Comparison of ENCODE assay signal across 9 cellular contexts in the genomic region with DNA sequence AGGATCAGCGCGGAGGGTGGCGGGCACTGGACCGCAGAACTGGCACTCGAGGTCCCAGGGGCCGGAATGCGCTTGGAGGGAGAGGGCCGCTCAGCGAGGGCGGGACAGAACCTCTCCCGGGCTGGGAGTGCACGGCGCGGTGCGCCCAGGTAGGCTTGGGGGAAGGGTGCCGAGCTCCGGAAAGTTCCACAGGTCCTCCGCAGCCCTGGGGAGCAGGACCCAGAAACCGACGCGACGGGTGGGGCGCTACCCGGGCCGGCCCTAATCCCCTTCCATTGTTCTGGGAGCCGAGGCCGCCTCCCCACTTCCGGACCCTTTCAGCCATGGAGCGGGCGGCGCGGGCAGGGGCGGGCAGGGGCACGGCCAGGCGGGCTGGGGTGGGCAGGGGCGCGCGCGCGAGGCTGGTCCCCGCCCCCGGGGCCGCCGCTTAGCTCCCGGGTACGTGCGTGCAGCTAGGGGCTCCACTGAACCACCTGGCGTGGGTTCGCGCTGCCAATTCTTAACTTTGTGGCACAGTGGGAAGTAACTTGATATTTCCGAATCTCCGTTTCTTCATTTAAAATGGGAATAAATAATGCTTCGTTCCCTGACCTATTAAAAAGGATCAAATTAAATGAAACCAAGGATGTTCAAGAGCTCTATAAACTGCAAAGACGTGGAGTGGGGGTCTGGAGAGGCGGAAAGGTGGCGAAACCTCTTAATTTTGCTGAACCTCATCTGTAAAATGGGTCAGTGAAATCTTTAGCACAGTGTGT. TPM values are rescaled to one million over a fixed set of nuclear protein-coding genes. Genes with fewer than 3 reads are reported as not detected.
A peak's percentile ranks its signal among the peaks of the same experiment; 100 is the strongest.
DNase-seq lines count a peak whose midpoint lies in the region; ATAC-seq and TF ChIP-seq lines count a peak whose summit lies in the region.
"Had no signal": no experiment of that assay in that cellular context is flagged by ENCODE, and none has a peak within 500 bp of the region (broad histone marks: within the 10 kb centered on the region; RNA-seq: fewer than 3 reads in every experiment).

No MANE protein-coding gene starts in this region.

- H3K4me1 ChIP-seq in ascending aorta: peaks cover 13 to 50% of the 10 kb centered on the region in 2 donors

- H3K9me3 ChIP-seq in ascending aorta: no peaks in the 10 kb centered on the region

- intact Hi-C loops in ascending aorta (cut with DNase I): no loop called here

- ATAC-seq in stimulated activated effector memory CD8-positive, alpha-beta T cell treated with anti-CD3 and anti-CD28 coated beads, Interleukin-12 subunit alpha, Interleukin-12 subunit beta, amount 100 ng/mL, for 72 hours: peak; percentile 36
- ATAC-seq in HG03039 (IDR thresholded peaks at IDR 0.05; ENCODE audit: unreplicated experiment) (no peak), HG03175 (IDR thresholded peaks at IDR 0.05; ENCODE audit: unreplicated experiment) (no peak)

- H3K4me1 Mint-ChIP-seq in stimulated activated effector memory CD8-positive, alpha-beta T cell treated with anti-CD3 and anti-CD28 coated beads, Interleukin-12 subunit alpha, Interleukin-12 subunit beta, amount 100 ng/mL, for 72 hours: peaks cover 15% of the 10 kb centered on the region

- H3K27me3 ChIP-seq in ascending aorta: no peaks in the 10 kb centered on the region

- peak overlapping the region; percentile 60 to 74 for H3K27ac ChIP-seq in ascending aorta

- no peaks in the 10 kb centered on the region for H3K36me3 Mint-ChIP-seq in stimulated activated effector memory CD8-positive, alpha-beta T cell treated with anti-CD3 and anti-CD28 coated beads, Interleukin-12 subunit alpha, Interleukin-12 subunit beta, amount 100 ng/mL, for 72 hours

- no peaks in the 10 kb centered on the region for H3K36me3 ChIP-seq in ascending aorta

- TF ChIP-seq CTCF in ascending aorta (IDR thresholded peaks at IDR 0.05): no peak

- H3K4me3 ChIP-seq in ascending aorta: peak overlapping the region; percentile 52 to 70

- DNase-seq in NCI-H1436 (lab: John Stamatoyannopoulos, UW) (peak; percentile 54), NCI-H1436 treated with DMSO at 0.1 percent for 48 hours (lab: John Stamatoyannopoulos, UW) (no peak), ascending aorta (ENCODE audit: low spot score in 2 of 2) (no peak), iPS-NIHi11 (ENCODE audit: low spot score) (peak; percentile 78), nucleus accumbens (lab: John Stamatoyannopoulos, UW) (no peak)
- DNase-seq in stimulated activated effector memory CD8-positive, alpha-beta T cell treated with anti-CD3 and anti-CD28 coated beads, Interleukin-12 subunit alpha, Interleukin-12 subunit beta, amount 100 ng/mL, for 72 hours (ENCODE audit: low spot score in 2 of 2): no peak
- DNase-seq: head of caudate nucleus had no signal

- no peaks in the 10 kb centered on the region for H3K9me3 Mint-ChIP-seq in stimulated activated effector memory CD8-positive, alpha-beta T cell treated with anti-CD3 and anti-CD28 coated beads, Interleukin-12 subunit alpha, Interleukin-12 subunit beta, amount 100 ng/mL, for 72 hours

- H3K27ac Mint-ChIP-seq in stimulated activated effector memory CD8-positive, alpha-beta T cell treated with anti-CD3 and anti-CD28 coated beads, Interleukin-12 subunit alpha, Interleukin-12 subunit beta, amount 100 ng/mL, for 72 hours: peak overlapping the region; percentile 77

- H3K4me3 Mint-ChIP-seq in stimulated activated effector memory CD8-positive, alpha-beta T cell treated with anti-CD3 and anti-CD28 coated beads, Interleukin-12 subunit alpha, Interleukin-12 subunit beta, amount 100 ng/mL, for 72 hours: peak overlapping the region; percentile 63

RNA-seq across cellular contexts. Expression of gene LGR6, which starts 20.7 kb away (rescaled TPM):
- 26.0 TPM for total RNA-seq in ascending aorta

RNA-seq across cellular contexts. Expression of gene PTPN7, which starts 53.9 kb away (rescaled TPM):
- not detected for total RNA-seq in ascending aorta

Comparison
In these comparisons a context has a peak if more than half of its experiments do, and no peak if none do; other contexts are left out.
1. DNase-seq: peak in NCI-H1436 (single experiment) and iPS-NIHi11 (single experiment); none in NCI-H1436 treated with DMSO at 0.1 percent for 48 hours (single experiment), ascending aorta (0 of 2), stimulated activated effector memory CD8-positive, alpha-beta T cell treated with anti-CD3 and anti-CD28 coated beads, Interleukin-12 subunit alpha, Interleukin-12 subunit beta, amount 100 ng/mL, for 72 hours (0 of 2) and nucleus accumbens (0 of 56).